Comparison of ENCODE assay signal across 23 cellular contexts in the genomic region with DNA sequence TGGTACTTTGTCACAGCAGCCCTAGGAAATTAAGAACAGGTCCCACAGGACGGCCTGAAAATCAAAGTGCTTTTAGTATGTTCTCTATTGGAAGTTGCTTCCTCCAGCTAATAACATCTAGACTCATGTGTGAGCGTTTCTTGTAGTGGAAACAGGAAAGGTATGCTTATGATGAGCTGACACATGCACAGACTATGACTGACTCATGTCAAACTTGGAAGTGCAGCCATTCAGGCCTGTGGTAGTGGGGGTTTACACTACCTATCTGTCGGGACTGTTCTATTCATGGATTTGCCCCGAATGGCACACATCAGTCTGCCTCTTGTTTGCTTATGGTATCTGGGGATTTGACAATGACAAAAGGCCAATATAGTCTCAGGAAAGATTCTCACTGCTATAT.
DNase-seq lines count a peak whose midpoint lies in the region; ATAC-seq and TF ChIP-seq lines count a peak whose summit lies in the region.
"Had no signal": no experiment of that assay in that cellular context is flagged by ENCODE, and none has a peak within 500 bp of the region (broad histone marks: within the 10 kb centered on the region; RNA-seq: fewer than 3 reads in every experiment).

No MANE protein-coding gene starts in this region.

- H3K27ac Mint-ChIP-seq in brain, result peak overlapping the region in 4 of 5 experiments; percentile 33 to 89 (median 72)
- H3K27ac Mint-ChIP-seq: activated CD8-positive, alpha-beta memory T cell treated with anti-CD3 and anti-CD28 coated beads, Interleukin-2, amount 10 ng/mL, durations not matched to agents 7 days and 5 days; T-cell had no signal

- no peak for ATAC-seq in HG02623 (IDR thresholded peaks at IDR 0.05; ENCODE audit: unreplicated experiment)
- ATAC-seq: activated CD8-positive, alpha-beta memory T cell treated with anti-CD3 and anti-CD28 coated beads, Interleukin-2, amount 10 ng/mL, durations not matched to agents 7 days and 5 days; esophagus mucosa; T-cell had no signal

- no peaks in the 10 kb centered on the region for H3K36me3 Mint-ChIP-seq in brain
- H3K36me3 Mint-ChIP-seq: activated CD8-positive, alpha-beta memory T cell treated with anti-CD3 and anti-CD28 coated beads, Interleukin-2, amount 10 ng/mL, durations not matched to agents 7 days and 5 days; T-cell had no signal

- no peak overlapping the region for H3K4me3 ChIP-seq in mesodermal cell (ENCODE audit: extremely low read depth, insufficient read depth, low read length, poor library complexity, severe bottlenecking)
- H3K4me3 ChIP-seq: PC-9, upper lobe of left lung had no signal

- H3K36me3 ChIP-seq in mesodermal cell (ENCODE audit: control insufficient read depth, insufficient read depth, low read length), result no peaks in the 10 kb centered on the region
- H3K36me3 ChIP-seq: upper lobe of left lung had no signal

- WGBS in mesodermal cell (ENCODE audit: insufficient coverage in 2 of 2), 2 experiments, result 88% methylated on average over 2 to 4 of the region's 4 CpGs

- H3K4me1 ChIP-seq in mesodermal cell (ENCODE audit: control insufficient read depth, insufficient read depth, low read length, poor library complexity, severe bottlenecking), result peaks cover 31% of the 10 kb centered on the region
- H3K4me1 ChIP-seq: upper lobe of left lung had no signal

- H3K9me3 ChIP-seq in mesodermal cell (ENCODE audit: control insufficient read depth, low read length), result no peaks in the 10 kb centered on the region
- H3K9me3 ChIP-seq: upper lobe of left lung had no signal

- in situ Hi-C loops in G401 (cut with HindIII; ENCODE audit: low sequenced_read_pairs), result no loop called here

- H3K4me3 Mint-ChIP-seq in brain, result no peak overlapping the region
- H3K4me3 Mint-ChIP-seq: activated CD8-positive, alpha-beta memory T cell treated with anti-CD3 and anti-CD28 coated beads, Interleukin-2, amount 10 ng/mL, durations not matched to agents 7 days and 5 days; T-cell had no signal

- no peaks in the 10 kb centered on the region for H3K27me3 Mint-ChIP-seq in brain

- H3K27ac ChIP-seq in mesodermal cell (ENCODE audit: low read depth, low read length, severe bottlenecking), result peak overlapping the region; percentile 48
- H3K27ac ChIP-seq: PC-9, upper lobe of left lung had no signal

- peaks cover 0 to 2% (median 0%) of the 10 kb centered on the region in 5 experiments for H3K9me3 Mint-ChIP-seq in brain
- H3K9me3 Mint-ChIP-seq: T-cell had no signal

- peaks cover 54% of the 10 kb centered on the region for H3K4me1 Mint-ChIP-seq in brain
- H3K4me1 Mint-ChIP-seq: activated CD8-positive, alpha-beta memory T cell treated with anti-CD3 and anti-CD28 coated beads, Interleukin-2, amount 10 ng/mL, durations not matched to agents 7 days and 5 days; T-cell had no signal

- TF ChIP-seq CTCF in brain (conservative IDR thresholded peaks at IDR 0.05), result no peak

- peak; percentile 47 for DNase-seq in EL
- DNase-seq in NCI-H69 (lab: John Stamatoyannopoulos, UW), result peak; percentile 25
- DNase-seq in G401 (ENCODE audit: low spot score), result no peak
- DNase-seq in HuH-7.5 (ENCODE audit: low spot score), result no peak
- DNase-seq in iPS-NIHi11 (ENCODE audit: low spot score), result no peak
- DNase-seq: activated CD4-positive, CD25-positive, alpha-beta regulatory T cell; activated CD8-positive, alpha-beta memory T cell treated with anti-CD3 and anti-CD28 coated beads, Interleukin-2, amount 10 ng/mL, durations not matched to agents 7 days and 5 days; activated effector memory CD4-positive, alpha-beta T cell treated with Interleukin-2 at 50 U/mL for 16 hours; aorta; Calu3; dermis blood vessel endothelial cell; hippocampal formation; Kasumi-1; NCI-H146; PC-9; posterior cingulate gyrus; stimulated activated naive CD4-positive, alpha-beta T cell treated with Interleukin-2 at 50 U/mL for 16 hours; T-cell; upper lobe of left lung had no signal

Comparison
In these comparisons a context has a peak if more than half of its experiments do, and no peak if none do; other contexts are left out.
1. DNase-seq: peak in EL (single experiment) and NCI-H69 (single experiment); none in G401 (single experiment), HuH-7.5 (single experiment) and iPS-NIHi11 (single experiment).